8 cellular contexts compared by ENCODE assay signal in genomic region chr12:62793256-62794217, GRCh38.
DNase-seq lines count a peak whose midpoint lies in the region; ATAC-seq, FAIRE-seq and TF ChIP-seq lines count a peak whose summit lies in the region.

No MANE protein-coding gene starts in this region.

- intact Hi-C loops in thyroid gland (cut with DNase I): loop anchor here (5.0 kb wide), 2 partner anchors 191 to 211 kb away; no protein-coding TSS in a partner anchor

- no peak for TF ChIP-seq POLR2A in thyroid gland (IDR thresholded peaks at IDR 0.05)

- POLR2A ChIA-PET in CD8-positive, alpha-beta memory T cell (lab: Charles Lee): interaction anchor here (1.6 kb wide), 1 partner anchor 191 kb away, joined by 4 read pairs; no protein-coding TSS in a partner anchor

- WGBS in thyroid gland, 2 donors: 77 to 80% methylated on average over 25 of the region's 25 CpGs

- no peaks in the 10 kb centered on the region for H3K4me1 Mint-ChIP-seq in CD8-positive, alpha-beta memory T cell

- no peak overlapping the region for H3K27ac ChIP-seq in CD8-positive, alpha-beta memory T cell (ENCODE audit: low read depth, low read length)
- H3K27ac ChIP-seq in RWPE2 (ENCODE audit: poor library complexity, severe bottlenecking): no peak overlapping the region
- H3K27ac ChIP-seq in thyroid gland: peak overlapping the region; percentile 34 to 47 (median 43)

- TF ChIP-seq CTCF in RWPE2 (IDR thresholded peaks at IDR 0.05; ENCODE audit: poor library complexity, severe bottlenecking) (peak; percentile 97), omental fat pad (IDR thresholded peaks at IDR 0.05) (peak in 2 of 3 donors; percentile 92 to 97), thyroid gland (IDR thresholded peaks at IDR 0.05) (peak; percentile 78 to 98 (median 95))

- H3K4me3 ChIP-seq in CD8-positive, alpha-beta memory T cell (ENCODE audit: low read length): no peak overlapping the region
- H3K4me3 ChIP-seq in RWPE2 (ENCODE audit: severe bottlenecking): no peak overlapping the region
- no peak overlapping the region for H3K4me3 ChIP-seq in thyroid gland (replicated peaks in 1 of 3)

- no peaks in the 10 kb centered on the region for H3K9me3 Mint-ChIP-seq in CD8-positive, alpha-beta memory T cell

- CTCF ChIA-PET in CD8-positive, alpha-beta memory T cell (lab: Charles Lee): interaction anchor here (0.6 to 2.8 kb wide), 21 partner anchors 9 to 361 kb away, joined by 3 to 37 read pairs (median 4); partner anchors contain the start of gene MON2

- no peak overlapping the region for H3K4me3 Mint-ChIP-seq in CD8-positive, alpha-beta memory T cell

- H3K9me3 ChIP-seq in CD8-positive, alpha-beta memory T cell (ENCODE audit: low read length): no peaks in the 10 kb centered on the region
- no peaks in the 10 kb centered on the region for H3K9me3 ChIP-seq in RWPE2 (ENCODE audit: severe bottlenecking)
- no peaks in the 10 kb centered on the region for H3K9me3 ChIP-seq in thyroid gland

- no peak overlapping the region for H3K27ac Mint-ChIP-seq in CD8-positive, alpha-beta memory T cell

- no peak for FAIRE-seq in frontal cortex (lab: Jason Lieb, UNC)

- peak; percentile 45 to 80 (median 56) for DNase-seq in CD8-positive, alpha-beta memory T cell
- DNase-seq in M059J (ENCODE audit: low read depth): peak; percentile 97
- DNase-seq in RWPE2 (ENCODE audit: low spot score): no peak
- DNase-seq in activated effector memory CD4-positive, alpha-beta T cell treated with anti-CD3 and anti-CD28 coated beads, Interleukin-2, amount 50 U/mL, for 16 hours: peak; percentile 90
- DNase-seq in frontal cortex (ENCODE audit: low spot score in 2 of 2): peak; percentile 60 to 64
- peak; percentile 92 for DNase-seq in omental fat pad (ENCODE audit: low spot score)
- peak; percentile 89 to 92 for DNase-seq in thyroid gland

- no peaks in the 10 kb centered on the region for H3K4me1 ChIP-seq in CD8-positive, alpha-beta memory T cell (ENCODE audit: insufficient read depth, low read length)
- H3K4me1 ChIP-seq in RWPE2 (ENCODE audit: insufficient read depth, poor library complexity, severe bottlenecking) (no peaks in the 10 kb centered on the region), thyroid gland (peaks cover 13 to 28% of the 10 kb centered on the region in 2 donors)

- no peaks in the 10 kb centered on the region for H3K36me3 ChIP-seq in CD8-positive, alpha-beta memory T cell (ENCODE audit: insufficient read depth, low read length)
- H3K36me3 ChIP-seq in RWPE2 (ENCODE audit: low read depth): no peaks in the 10 kb centered on the region
- no peaks in the 10 kb centered on the region for H3K36me3 ChIP-seq in thyroid gland

- peaks cover 2 to 12% of the 10 kb centered on the region in 2 donors for H3K27me3 Mint-ChIP-seq in CD8-positive, alpha-beta memory T cell

- H3K36me3 Mint-ChIP-seq in CD8-positive, alpha-beta memory T cell: no peaks in the 10 kb centered on the region

- no peaks in the 10 kb centered on the region for H3K27me3 ChIP-seq in CD8-positive, alpha-beta memory T cell (ENCODE audit: insufficient read depth, low read length, poor library complexity, severe bottlenecking)
- H3K27me3 ChIP-seq in RWPE2 (ENCODE audit: insufficient read depth, poor library complexity, severe bottlenecking): no peaks in the 10 kb centered on the region
- H3K27me3 ChIP-seq in thyroid gland: no peaks in the 10 kb centered on the region

- ATAC-seq in GM21367 (IDR thresholded peaks at IDR 0.05; ENCODE audit: unreplicated experiment) (peak; percentile 84), RWPE2 (ENCODE audit: low read depth) (peak; percentile 84), omental fat pad (ENCODE audit: low FRiP score) (peak; percentile 85)

Comparison
In these comparisons a context has a peak if more than half of its experiments do, and no peak if none do; other contexts are left out.
1. H3K27ac ChIP-seq: peak in thyroid gland (3 of 3); none in CD8-positive, alpha-beta memory T cell (single experiment) and RWPE2 (single experiment).
2. Peak in every context shown above with its lines, with median percentiles within 50 percentile points of each other: ATAC-seq and CTCF ChIP-seq.